ENCODE assay signal across 1 cellular context in genomic region chr21:32206631-32207030, GRCh38.
TF ChIP-seq lines count a peak whose summit lies in the region.

No MANE protein-coding gene starts in this region.

TF ChIP-seq in GM23338, 12 proteins besides CTCF, POLR2A, EP300 and RAD21 (continued from another document):
- TF ChIP-seq ZNF114 (CRISPR knock-in tag; IDR thresholded peaks at IDR 0.05) (no peak), ZNF331 (CRISPR knock-in tag; IDR thresholded peaks at IDR 0.05; ENCODE audit: low read depth) (no peak), CREB1 (CRISPR knock-in tag; IDR thresholded peaks at IDR 0.05; ENCODE audit: low read depth) (no peak), NANOG (IDR thresholded peaks at IDR 0.05; ENCODE audit: borderline replicate concordance) (no peak)
